8 cellular contexts compared by ENCODE assay signal in genomic region chr7:128831178-128831993, GRCh38. TPM values are rescaled to one million over a fixed set of nuclear protein-coding genes. Genes with fewer than 3 reads are reported as not detected.
DNase-seq lines count a peak whose midpoint lies in the region; ATAC-seq and TF ChIP-seq lines count a peak whose summit lies in the region.

No MANE protein-coding gene starts in this region.

- POLR2A ChIA-PET in MCF 10A (lab: Yijun Ruan, JAX), result interaction anchor here (0.7 kb wide), 1 partner anchor 158 kb away, joined by 3 read pairs; no protein-coding TSS in a partner anchor

- peaks cover 0 to 9% of the 10 kb centered on the region in 2 donors for H3K27me3 ChIP-seq in breast epithelium

- no peak for TF ChIP-seq CTCF in breast epithelium (IDR thresholded peaks at IDR 0.05)
- no peak for TF ChIP-seq CTCF in MCF 10A (IDR thresholded peaks at IDR 0.05; ENCODE audit: unreplicated experiment)

- CTCF ChIA-PET in MCF 10A (lab: Yijun Ruan, JAX), result interaction anchor here (0.6 to 1.5 kb wide), 6 partner anchors 15 to 260 kb away, joined by 3 to 5 read pairs (median 3); no protein-coding TSS in a partner anchor

- H3K27ac Mint-ChIP-seq in MCF 10A (ENCODE audit: low read depth, unreplicated experiment), result no peak overlapping the region
- H3K27ac Mint-ChIP-seq in activated T-helper 2 cell treated with anti-CD3 and anti-CD28 coated beads, Interferon-gamma antibody, Interleukin-2, Interleukin-4, amounts not matched to agents 10 μg/mL and 5 μg/mL and 100 μg/mL, durations not matched to agents 14 hours and 24 hours and 36 hours, result no peak overlapping the region
- no peak overlapping the region for H3K27ac Mint-ChIP-seq in stimulated activated naive CD8-positive, alpha-beta T cell treated with anti-CD3 and anti-CD28 coated beads, Interleukin-15, amount 100 ng/mL, for 72 hours

- DNase-seq in breast epithelium (ENCODE audit: low spot score in 2 of 2), result no peak
- no peak for DNase-seq in MCF 10A (ENCODE audit: unreplicated experiment)
- no peak for DNase-seq in activated T-helper 2 cell treated with anti-CD3 and anti-CD28 coated beads, Interferon-gamma antibody, Interleukin-2, Interleukin-4, amounts not matched to agents 10 μg/mL and 5 μg/mL and 100 μg/mL, durations not matched to agents 14 hours and 24 hours and 36 hours (ENCODE audit: low spot score)
- peak; percentile 76 for DNase-seq in iPS-NIHi11 (ENCODE audit: low spot score)
- DNase-seq in stimulated activated naive CD8-positive, alpha-beta T cell treated with anti-CD3 and anti-CD28 coated beads, Interleukin-15, amount 100 ng/mL, for 72 hours, result peak in 1 of 2 donors; percentile 26
- no peak for DNase-seq in NOMO-1 treated with DMSO at 0.1 percent for 48 hours (lab: John Stamatoyannopoulos, UW; ENCODE audit: unreplicated experiment)

- H3K9me3 ChIP-seq in breast epithelium, result no peaks in the 10 kb centered on the region

- H3K4me1 ChIP-seq in breast epithelium, result peaks cover 0 to 7% of the 10 kb centered on the region in 2 donors

- H3K36me3 Mint-ChIP-seq in MCF 10A (ENCODE audit: insufficient read depth, unreplicated experiment), result no peaks in the 10 kb centered on the region
- no peaks in the 10 kb centered on the region for H3K36me3 Mint-ChIP-seq in activated T-helper 2 cell treated with anti-CD3 and anti-CD28 coated beads, Interferon-gamma antibody, Interleukin-2, Interleukin-4, amounts not matched to agents 10 μg/mL and 5 μg/mL and 100 μg/mL, durations not matched to agents 14 hours and 24 hours and 36 hours (ENCODE audit: low read depth)

- peak; percentile 29 for ATAC-seq in stimulated activated naive CD8-positive, alpha-beta T cell treated with anti-CD3 and anti-CD28 coated beads, Interleukin-15, amount 100 ng/mL, for 72 hours
- ATAC-seq in HG03439 (IDR thresholded peaks at IDR 0.05; ENCODE audit: unreplicated experiment), result no peak
- no peak for ATAC-seq in GM21717 (IDR thresholded peaks at IDR 0.05; ENCODE audit: unreplicated experiment)

- no peak overlapping the region for H3K4me3 Mint-ChIP-seq in MCF 10A (ENCODE audit: unreplicated experiment)
- peak overlapping the region; percentile 17 for H3K4me3 Mint-ChIP-seq in activated T-helper 2 cell treated with anti-CD3 and anti-CD28 coated beads, Interferon-gamma antibody, Interleukin-2, Interleukin-4, amounts not matched to agents 10 μg/mL and 5 μg/mL and 100 μg/mL, durations not matched to agents 14 hours and 24 hours and 36 hours (ENCODE audit: low read depth)
- peak overlapping the region; percentile 26 to 69 for H3K4me3 Mint-ChIP-seq in stimulated activated naive CD8-positive, alpha-beta T cell treated with anti-CD3 and anti-CD28 coated beads, Interleukin-15, amount 100 ng/mL, for 72 hours

- H3K9me3 Mint-ChIP-seq in MCF 10A (ENCODE audit: unreplicated experiment), result no peaks in the 10 kb centered on the region
- no peaks in the 10 kb centered on the region for H3K9me3 Mint-ChIP-seq in activated T-helper 2 cell treated with anti-CD3 and anti-CD28 coated beads, Interferon-gamma antibody, Interleukin-2, Interleukin-4, amounts not matched to agents 10 μg/mL and 5 μg/mL and 100 μg/mL, durations not matched to agents 14 hours and 24 hours and 36 hours
- H3K9me3 Mint-ChIP-seq in stimulated activated naive CD8-positive, alpha-beta T cell treated with anti-CD3 and anti-CD28 coated beads, Interleukin-15, amount 100 ng/mL, for 72 hours, result no peaks in the 10 kb centered on the region

- no peaks in the 10 kb centered on the region for H3K36me3 ChIP-seq in breast epithelium

- intact Hi-C loops in breast epithelium (cut with DNase I; ENCODE audit: low total_unique reads) (no loop called here), MCF 10A (cut with micrococcal nuclease) (no loop called here)
- intact Hi-C loops in activated T-helper 2 cell treated with anti-CD3 and anti-CD28 coated beads, Interferon-gamma antibody, Interleukin-2, Interleukin-4, amounts not matched to agents 10 μg/mL and 5 μg/mL and 100 μg/mL, durations not matched to agents 14 hours and 24 hours and 36 hours (cut with micrococcal nuclease), result no loop called here

- H3K27ac ChIP-seq in breast epithelium, result peak overlapping the region; percentile 33 to 90

- no peaks in the 10 kb centered on the region for H3K4me1 Mint-ChIP-seq in MCF 10A (ENCODE audit: insufficient read depth, unreplicated experiment)
- H3K4me1 Mint-ChIP-seq in activated T-helper 2 cell treated with anti-CD3 and anti-CD28 coated beads, Interferon-gamma antibody, Interleukin-2, Interleukin-4, amounts not matched to agents 10 μg/mL and 5 μg/mL and 100 μg/mL, durations not matched to agents 14 hours and 24 hours and 36 hours (ENCODE audit: low read depth), result peaks cover 6% of the 10 kb centered on the region
- peaks cover 44% of the 10 kb centered on the region for H3K4me1 Mint-ChIP-seq in stimulated activated naive CD8-positive, alpha-beta T cell treated with anti-CD3 and anti-CD28 coated beads, Interleukin-15, amount 100 ng/mL, for 72 hours

- no peak for TF ChIP-seq POLR2A in breast epithelium (IDR thresholded peaks at IDR 0.05)

- BruUV-seq in MCF 10A (replicated peaks; lab: Mats Ljungman, UMichigan), result no TSS peak

- peak overlapping the region; percentile 51 to 85 (median 53) for H3K4me3 ChIP-seq in breast epithelium

- peaks cover 11% of the 10 kb centered on the region for H3K27me3 Mint-ChIP-seq in MCF 10A (ENCODE audit: insufficient read depth, unreplicated experiment)
- peaks cover 46% of the 10 kb centered on the region for H3K27me3 Mint-ChIP-seq in activated T-helper 2 cell treated with anti-CD3 and anti-CD28 coated beads, Interferon-gamma antibody, Interleukin-2, Interleukin-4, amounts not matched to agents 10 μg/mL and 5 μg/mL and 100 μg/mL, durations not matched to agents 14 hours and 24 hours and 36 hours (ENCODE audit: low read depth)
- H3K27me3 Mint-ChIP-seq in stimulated activated naive CD8-positive, alpha-beta T cell treated with anti-CD3 and anti-CD28 coated beads, Interleukin-15, amount 100 ng/mL, for 72 hours, result peaks cover 72% of the 10 kb centered on the region

RNA-seq across cellular contexts. Expression of gene FLNC, which starts 1.2 kb away (rescaled TPM):
- total RNA-seq in breast epithelium, result 1 to 10 TPM; 5.1 to 7.5 (median 6.0) TPM
- total RNA-seq in MCF 10A (2022), result 0.28 and 0.44 TPM in 2 replicates
- not detected in 2 replicates for total RNA-seq in activated T-helper 2 cell treated with anti-CD3 and anti-CD28 coated beads, Interferon-gamma antibody, Interleukin-2, Interleukin-4, amounts not matched to agents 10 μg/mL and 5 μg/mL and 100 μg/mL, durations not matched to agents 14 hours and 24 hours and 36 hours

RNA-seq across cellular contexts. Expression of gene ATP6V1F, which starts 31.3 kb away (rescaled TPM):
- total RNA-seq in breast epithelium (100 to 1,000 TPM; 117 to 174 (median 127) TPM), MCF 10A (2022) (125 and 152 TPM in 2 replicates)
- total RNA-seq in activated T-helper 2 cell treated with anti-CD3 and anti-CD28 coated beads, Interferon-gamma antibody, Interleukin-2, Interleukin-4, amounts not matched to agents 10 μg/mL and 5 μg/mL and 100 μg/mL, durations not matched to agents 14 hours and 24 hours and 36 hours, result 123 and 132 TPM in 2 replicates

RNA-seq across cellular contexts. Expression of gene CCDC136, which starts 39.6 kb away (rescaled TPM):
- total RNA-seq in breast epithelium, result 1 to 10 TPM; 6.4 to 9.5 (median 9.4) TPM
- 3.5 and 6.5 TPM in 2 replicates for total RNA-seq in MCF 10A (2022)
- 14.3 and 15.5 TPM in 2 replicates for total RNA-seq in activated T-helper 2 cell treated with anti-CD3 and anti-CD28 coated beads, Interferon-gamma antibody, Interleukin-2, Interleukin-4, amounts not matched to agents 10 μg/mL and 5 μg/mL and 100 μg/mL, durations not matched to agents 14 hours and 24 hours and 36 hours

RNA-seq across cellular contexts. Expression of gene OPN1SW, which starts 55.8 kb away (rescaled TPM):
- total RNA-seq in breast epithelium, result not detected
- total RNA-seq in MCF 10A (2022), result not detected in 2 replicates
- total RNA-seq in activated T-helper 2 cell treated with anti-CD3 and anti-CD28 coated beads, Interferon-gamma antibody, Interleukin-2, Interleukin-4, amounts not matched to agents 10 μg/mL and 5 μg/mL and 100 μg/mL, durations not matched to agents 14 hours and 24 hours and 36 hours, result not detected in 2 replicates
